ENCODE assay signal across 29 cellular contexts in genomic region chr2:187867165-187867564, GRCh38.
"Had no signal": no experiment of that assay in that cellular context is flagged by ENCODE, and none has a peak within 500 bp of the region (broad histone marks: within the 10 kb centered on the region; RNA-seq: fewer than 3 reads in every experiment).

No MANE protein-coding gene starts in this region.

- H3K27me3 Mint-ChIP-seq: activated CD4-positive, alpha-beta memory T cell treated with anti-CD3 and anti-CD28 coated beads, Interleukin-2, amount 10 ng/mL, durations not matched to agents 7 days and 5 days; activated CD8-positive, alpha-beta memory T cell treated with anti-CD3 and anti-CD28 coated beads, Interleukin-2, amount 10 ng/mL, durations not matched to agents 7 days and 5 days; activated naive CD8-positive, alpha-beta T cell treated with anti-CD3 and anti-CD28 coated beads, Interleukin-2, amount 10 ng/mL, durations not matched to agents 7 days and 5 days had no signal

- H3K4me3 ChIP-seq: ascending aorta, cardiac muscle cell, SJCRH30, SK-N-MC had no signal

- H3K4me3 Mint-ChIP-seq: activated CD4-positive, alpha-beta memory T cell treated with anti-CD3 and anti-CD28 coated beads, Interleukin-2, amount 10 ng/mL, durations not matched to agents 7 days and 5 days; activated CD8-positive, alpha-beta memory T cell treated with anti-CD3 and anti-CD28 coated beads, Interleukin-2, amount 10 ng/mL, durations not matched to agents 7 days and 5 days; activated naive CD4-positive, alpha-beta T cell treated with anti-CD3 and anti-CD28 coated beads, Interleukin-2, amount 10 ng/mL, durations not matched to agents 7 days and 5 days; activated naive CD8-positive, alpha-beta T cell treated with anti-CD3 and anti-CD28 coated beads, Interleukin-2, amount 10 ng/mL, durations not matched to agents 7 days and 5 days had no signal

- H3K27ac ChIP-seq: ascending aorta, cardiac muscle cell, SJCRH30, SK-N-MC, WERI-Rb-1 had no signal

- ATAC-seq: activated CD8-positive, alpha-beta memory T cell treated with anti-CD3 and anti-CD28 coated beads, Interleukin-2, amount 10 ng/mL, durations not matched to agents 7 days and 5 days had no signal

- H3K36me3 Mint-ChIP-seq: activated CD8-positive, alpha-beta memory T cell treated with anti-CD3 and anti-CD28 coated beads, Interleukin-2, amount 10 ng/mL, durations not matched to agents 7 days and 5 days; activated naive CD4-positive, alpha-beta T cell treated with anti-CD3 and anti-CD28 coated beads, Interleukin-2, amount 10 ng/mL, durations not matched to agents 7 days and 5 days; activated naive CD8-positive, alpha-beta T cell treated with anti-CD3 and anti-CD28 coated beads, Interleukin-2, amount 10 ng/mL, durations not matched to agents 7 days and 5 days had no signal

- H3K9me3 Mint-ChIP-seq: activated naive CD8-positive, alpha-beta T cell treated with anti-CD3 and anti-CD28 coated beads, Interleukin-2, amount 10 ng/mL, durations not matched to agents 7 days and 5 days had no signal

- H3K27ac Mint-ChIP-seq: activated CD4-positive, alpha-beta memory T cell treated with anti-CD3 and anti-CD28 coated beads, Interleukin-2, amount 10 ng/mL, durations not matched to agents 7 days and 5 days; activated CD8-positive, alpha-beta memory T cell treated with anti-CD3 and anti-CD28 coated beads, Interleukin-2, amount 10 ng/mL, durations not matched to agents 7 days and 5 days; activated naive CD4-positive, alpha-beta T cell treated with anti-CD3 and anti-CD28 coated beads, Interleukin-2, amount 10 ng/mL, durations not matched to agents 7 days and 5 days; activated naive CD8-positive, alpha-beta T cell treated with anti-CD3 and anti-CD28 coated beads, Interleukin-2, amount 10 ng/mL, durations not matched to agents 7 days and 5 days had no signal

- DNase-seq: activated CD4-positive, alpha-beta memory T cell treated with anti-CD3 and anti-CD28 coated beads, Interleukin-2, amount 10 ng/mL, durations not matched to agents 7 days and 5 days; activated CD4-positive, alpha-beta T cell treated with anti-CD3 and anti-CD28 coated beads for 1 hour; activated CD4-positive, alpha-beta T cell treated with anti-CD3 and anti-CD28 coated beads for 48 hours; activated CD4-positive, CD25-positive, alpha-beta regulatory T cell; activated CD8-positive, alpha-beta memory T cell treated with anti-CD3 and anti-CD28 coated beads for 24 hours; activated CD8-positive, alpha-beta memory T cell treated with anti-CD3 and anti-CD28 coated beads, Interleukin-2, amount 10 ng/mL, durations not matched to agents 7 days and 5 days; activated CD8-positive, alpha-beta memory T cell treated with anti-CD3 and anti-CD28 coated beads, Interleukin-2, amount 50 U/mL, for 48 hours; activated effector memory CD4-positive, alpha-beta T cell treated with Interleukin-2 at 50 U/mL for 16 hours; activated naive CD4-positive, alpha-beta T cell treated with anti-CD3 and anti-CD28 coated beads, Interleukin-2, amount 10 ng/mL, durations not matched to agents 7 days and 5 days; activated naive CD8-positive, alpha-beta T cell treated with anti-CD3 and anti-CD28 coated beads, Interleukin-2, amount 10 ng/mL, durations not matched to agents 7 days and 5 days; activated T-cell treated with anti-CD3 and anti-CD28 coated beads, Interleukin-2, amount 50 U/mL, for 48 hours; amygdala; NCI-H1048; NCI-H1105 treated with DMSO at 0.1 percent for 48 hours; NCI-H1436; NCI-H1694; NCI-H1930; NCI-H2081 treated with DMSO at 0.1 percent for 48 hours; NCI-H510A; NCI-H526; NCI-H748 treated with DMSO at 0.1 percent for 48 hours; OCI-M1; SHP77; SJCRH30; T1000; WERI-Rb-1 had no signal

- H3K27me3 ChIP-seq: ascending aorta, cardiac muscle cell, SJCRH30 had no signal

- H3K9me3 ChIP-seq: ascending aorta, SJCRH30 had no signal

- H3K36me3 ChIP-seq: ascending aorta, cardiac muscle cell, SJCRH30, WERI-Rb-1 had no signal

- H3K4me1 Mint-ChIP-seq: activated CD4-positive, alpha-beta memory T cell treated with anti-CD3 and anti-CD28 coated beads, Interleukin-2, amount 10 ng/mL, durations not matched to agents 7 days and 5 days; activated CD8-positive, alpha-beta memory T cell treated with anti-CD3 and anti-CD28 coated beads, Interleukin-2, amount 10 ng/mL, durations not matched to agents 7 days and 5 days; activated naive CD4-positive, alpha-beta T cell treated with anti-CD3 and anti-CD28 coated beads, Interleukin-2, amount 10 ng/mL, durations not matched to agents 7 days and 5 days; activated naive CD8-positive, alpha-beta T cell treated with anti-CD3 and anti-CD28 coated beads, Interleukin-2, amount 10 ng/mL, durations not matched to agents 7 days and 5 days had no signal

- H3K4me1 ChIP-seq: ascending aorta, SJCRH30 had no signal
